ENCODE assay signal across 1 cellular context in genomic region chr20:4082406-4083102, GRCh38.
TF ChIP-seq lines count a peak whose summit lies in the region.

No MANE protein-coding gene starts in this region.

TF ChIP-seq in HepG2, 621 proteins besides CTCF, POLR2A, EP300 and RAD21 (continued from another document and continues in another):
- TF ChIP-seq ARID3A (IDR thresholded peaks at IDR 0.05; ENCODE audit: low read depth, low read length) = no peak
- no peak for TF ChIP-seq ZFP36L1 (CRISPR knock-in tag; IDR thresholded peaks at IDR 0.05)
- no peak for TF ChIP-seq MZF1 (CRISPR knock-in tag; IDR thresholded peaks at IDR 0.05; ENCODE audit: borderline replicate concordance)
- TF ChIP-seq ZNF292 (CRISPR knock-in tag; IDR thresholded peaks at IDR 0.05; ENCODE audit: borderline replicate concordance, low read depth) = peak; percentile 31; the same call in 1 of the 2 replicates
- no peak for TF ChIP-seq ZNF749 (CRISPR knock-in tag; IDR thresholded peaks at IDR 0.05; ENCODE audit: borderline replicate concordance)
- peak; percentile 49; the same call in 1 of the 2 replicates for TF ChIP-seq NR2C2 (CRISPR knock-in tag; IDR thresholded peaks at IDR 0.05; ENCODE audit: borderline replicate concordance)
- TF ChIP-seq ZBTB26 (CRISPR knock-in tag; IDR thresholded peaks at IDR 0.05; ENCODE audit: borderline replicate concordance) = no peak; the same call in 1 of the 2 replicates
- no peak for TF ChIP-seq MEIS2 (CRISPR knock-in tag; IDR thresholded peaks at IDR 0.05)
- TF ChIP-seq TOE1 (CRISPR knock-in tag; IDR thresholded peaks at IDR 0.05) = no peak
- no peak for TF ChIP-seq CREB3 (CRISPR knock-in tag; IDR thresholded peaks at IDR 0.05)
- TF ChIP-seq ZNF17 (CRISPR knock-in tag; IDR thresholded peaks at IDR 0.05) = no peak
- no peak for TF ChIP-seq NCOA1 (CRISPR knock-in tag; IDR thresholded peaks at IDR 0.05)
- peak; percentile 61; the same call in 1 of the 2 replicates for TF ChIP-seq ZBTB7B (CRISPR knock-in tag; IDR thresholded peaks at IDR 0.05)
- TF ChIP-seq RFX5 (IDR thresholded peaks at IDR 0.05; ENCODE audit: low read depth, low read length) = no peak
- no peak; the same call in 1 of the 2 replicates for TF ChIP-seq ZMAT3 (CRISPR knock-in tag; conservative IDR thresholded peaks at IDR 0.05)
- TF ChIP-seq EHMT2 (IDR thresholded peaks at IDR 0.05; ENCODE audit: borderline replicate concordance, low read depth, low read length) = no peak
- no peak for TF ChIP-seq LBX2 (CRISPR knock-in tag; IDR thresholded peaks at IDR 0.05; ENCODE audit: borderline replicate concordance)
- no peak for TF ChIP-seq ZBTB34 (CRISPR knock-in tag; IDR thresholded peaks at IDR 0.05)
- TF ChIP-seq ZNF879 (CRISPR knock-in tag; IDR thresholded peaks at IDR 0.05) = no peak
- no peak for TF ChIP-seq SKI (IDR thresholded peaks at IDR 0.05; ENCODE audit: partially characterized antibody)
- peak; percentile 71; the same call in 1 of the 2 replicates for TF ChIP-seq ZNF451 (CRISPR knock-in tag; IDR thresholded peaks at IDR 0.05)
- no peak for TF ChIP-seq KDM4B (CRISPR knock-in tag; IDR thresholded peaks at IDR 0.05)
- no peak for TF ChIP-seq AKAP8 (CRISPR knock-in tag; IDR thresholded peaks at IDR 0.05)
- TF ChIP-seq KAT8 (CRISPR knock-in tag; IDR thresholded peaks at IDR 0.05) = no peak
- TF ChIP-seq NR2F6 (IDR thresholded peaks at IDR 0.05) = 0 out of 2 replicates have a peak, but pooled peaks have one; percentile 21
- peak; percentile 61; the same call in 1 of the 2 replicates for TF ChIP-seq NR2F6 (CRISPR knock-in tag; IDR thresholded peaks at IDR 0.05)
- TF ChIP-seq ZBTB2 (CRISPR knock-in tag; IDR thresholded peaks at IDR 0.05; ENCODE audit: low read depth) = no peak
- TF ChIP-seq ZNF775 (CRISPR knock-in tag; IDR thresholded peaks at IDR 0.05; ENCODE audit: borderline replicate concordance) = no peak
- TF ChIP-seq ZNF766 (CRISPR knock-in tag; IDR thresholded peaks at IDR 0.05; ENCODE audit: borderline replicate concordance) = no peak
- TF ChIP-seq HNRNPH1 (optimal IDR thresholded peaks at IDR 0.05; ENCODE audit: low read depth, low read length) = no peak
- no peak for TF ChIP-seq AGO1 (IDR thresholded peaks at IDR 0.05; ENCODE audit: low read depth, low read length, poor library complexity, severe bottlenecking)
- no peak for TF ChIP-seq MYPOP (CRISPR knock-in tag; IDR thresholded peaks at IDR 0.05)
- peak; percentile 62; the same call in 1 of the 2 replicates for TF ChIP-seq ZNF414 (CRISPR knock-in tag; IDR thresholded peaks at IDR 0.05)
- peak; percentile 75; the same call in 1 of the 2 replicates for TF ChIP-seq ZNF12 (CRISPR knock-in tag; IDR thresholded peaks at IDR 0.05)
- no peak for TF ChIP-seq ZNF280D (CRISPR knock-in tag; IDR thresholded peaks at IDR 0.05)
- TF ChIP-seq MXI1 (IDR thresholded peaks at IDR 0.05; ENCODE audit: borderline replicate concordance, low read depth, low read length) = 0 out of 3 replicates have a peak, but pooled peaks have one; percentile 28
- no peak for TF ChIP-seq EEA1 (CRISPR knock-in tag; IDR thresholded peaks at IDR 0.05; ENCODE audit: borderline replicate concordance)
- TF ChIP-seq ATF6 (CRISPR knock-in tag; conservative IDR thresholded peaks at IDR 0.05) = no peak
- TF ChIP-seq ZNF549 (CRISPR knock-in tag; IDR thresholded peaks at IDR 0.05) = no peak
- TF ChIP-seq FIP1L1 (IDR thresholded peaks at IDR 0.05; ENCODE audit: borderline replicate concordance, insufficient read depth, low read depth, low read length) = no peak
- TF ChIP-seq ZHX1 (CRISPR knock-in tag; IDR thresholded peaks at IDR 0.05; ENCODE audit: low read depth) = no peak
- TF ChIP-seq ZNF503 (CRISPR knock-in tag; IDR thresholded peaks at IDR 0.05) = no peak
- TF ChIP-seq ZNF850 (CRISPR knock-in tag; conservative IDR thresholded peaks at IDR 0.05) = no peak
- TF ChIP-seq FOSL1 (CRISPR knock-in tag; IDR thresholded peaks at IDR 0.05; ENCODE audit: borderline replicate concordance) = no peak
